Comparison of ENCODE assay signal across 8 cellular contexts in the genomic region with DNA sequence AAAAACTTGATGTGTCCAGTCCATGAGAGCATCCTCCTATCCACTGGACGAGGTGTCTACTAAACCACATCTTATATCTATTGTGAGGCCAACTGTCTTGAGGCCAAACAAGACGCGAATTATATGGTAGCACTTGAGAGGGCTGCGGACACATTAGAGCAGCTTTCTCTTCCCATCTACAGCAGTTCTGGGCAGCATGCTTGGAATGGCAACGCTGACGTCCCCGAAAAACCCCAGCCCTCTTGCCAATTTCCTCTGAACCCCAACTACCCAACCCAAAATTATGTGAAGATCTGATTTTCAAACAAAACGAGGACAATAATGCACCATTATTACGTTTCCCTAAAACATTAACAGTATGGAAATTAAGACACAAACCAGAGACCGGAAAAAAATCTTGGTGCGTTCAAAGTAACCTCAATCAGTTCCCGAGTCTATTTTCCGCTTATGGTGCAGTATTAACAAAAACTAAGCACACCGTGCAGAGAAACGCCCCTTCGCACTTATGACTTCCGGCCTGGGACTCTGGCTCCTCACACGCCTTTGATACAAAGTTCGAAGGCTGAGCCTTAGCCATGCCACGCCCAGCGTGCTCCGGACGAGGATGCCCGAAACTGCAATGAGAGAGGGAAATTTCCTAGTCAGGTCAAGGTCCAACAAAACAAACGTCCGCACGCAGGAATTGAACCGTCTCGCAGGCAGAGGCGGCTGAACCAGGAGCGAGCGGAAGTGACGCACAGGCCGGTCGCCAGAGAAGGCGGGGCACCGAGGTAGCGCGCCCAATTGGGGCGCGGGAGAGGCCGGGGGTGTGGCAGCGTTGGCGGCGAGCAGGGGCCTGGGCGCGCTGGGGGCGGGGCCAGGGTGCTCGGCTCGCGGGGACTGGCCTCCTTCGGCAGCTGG. TPM values are rescaled to one million over a fixed set of nuclear protein-coding genes. Genes with fewer than 3 reads are reported as not detected.
A peak's percentile ranks its signal among the peaks of the same experiment; 100 is the strongest.
DNase-seq lines count a peak whose midpoint lies in the region; ATAC-seq, FAIRE-seq and TF ChIP-seq lines count a peak whose summit lies in the region.

No MANE protein-coding gene starts in this region.

- peak overlapping the region; percentile 73 to 99 (median 91) for H3K4me3 ChIP-seq in upper lobe of left lung

- intact Hi-C loops in left cardiac atrium (cut with DNase I): loop anchor here (5.0 kb wide), 2 partner anchors 84 to 129 kb away; partner anchors contain the start of gene FAM241A (in 1 of the 2)
- intact Hi-C loops in posterior cingulate gyrus (cut with DNase I): loop anchor here (2.0 kb wide), 1 partner anchor 86 kb away; the partner anchor contains the start of gene FAM241A

- H3K4me1 ChIP-seq in upper lobe of left lung: peaks cover 4 to 18% (median 11%) of the 10 kb centered on the region in 4 donors

- H3K27ac ChIP-seq in upper lobe of left lung: peak overlapping the region; percentile 91 to 98 (median 95)

- ATAC-seq in HG02884 (IDR thresholded peaks at IDR 0.05; ENCODE audit: unreplicated experiment): peak; percentile 83
- peak; percentile 98 to 99 for ATAC-seq in left cardiac atrium
- peak; percentile 99 to 100 for ATAC-seq in upper lobe of left lung (ENCODE audit: low FRiP score in 2 of 2)

- no peaks in the 10 kb centered on the region for H3K9me3 ChIP-seq in upper lobe of left lung

- TF ChIP-seq POLR2A in GM12891 (IDR thresholded peaks at IDR 0.05; ENCODE audit: low read depth, low read length): no peak; the same call in 1 of the 2 replicates
- no peak for TF ChIP-seq POLR2A in upper lobe of left lung (IDR thresholded peaks at IDR 0.05)

- no peaks in the 10 kb centered on the region for H3K27me3 ChIP-seq in upper lobe of left lung

- 0 to 1% methylated on average over 38 to 43 of the region's 52 CpGs for WGBS in upper lobe of left lung, 2 donors

- H3K36me3 ChIP-seq in upper lobe of left lung: no peaks in the 10 kb centered on the region

- TF ChIP-seq EP300 in upper lobe of left lung (IDR thresholded peaks at IDR 0.05): peak in 1 of 4 donors; percentile 3

- no peak for TF ChIP-seq CTCF in upper lobe of left lung (IDR thresholded peaks at IDR 0.05)

- peak; percentile 97 for FAIRE-seq in GM12891 (lab: Jason Lieb, UNC)

- DNase-seq in GM12891 (ENCODE audit: insufficient read length, low spot score) (peak; percentile 84), NCI-H146 treated with DMSO at 0.1 percent for 48 hours (lab: John Stamatoyannopoulos, UW; ENCODE audit: unreplicated experiment) (peak; percentile 79), T-helper 1 cell (peak; percentile 93 to 98 (median 93)), amygdala (lab: John Stamatoyannopoulos, UW) (peak; percentile 79 to 99 (median 96)), left cardiac atrium (peak; percentile 98), posterior cingulate gyrus (peak; percentile 96 to 100 (median 98)), upper lobe of left lung (peak; percentile 98 to 100)

TF ChIP-seq in GM12891, 5 proteins besides CTCF, POLR2A, EP300 and RAD21:
- TF ChIP-seq TAF1 (IDR thresholded peaks at IDR 0.05; ENCODE audit: low read depth, low read length) (no peak), SPI1 (IDR thresholded peaks at IDR 0.05; ENCODE audit: low read depth, low read length) (peak; percentile 43; the same call in 1 of the 2 replicates), POLR2AphosphoS5 (IDR thresholded peaks at IDR 0.05; ENCODE audit: low read depth, low read length) (no peak)

RNA-seq across cellular contexts. Expression of gene AP1AR, which starts 0.5 kb away (rescaled TPM):
- polyA plus RNA-seq in GM12891 (2012; ENCODE audit: low read depth, missing spikeins): 7.2 TPM
- total RNA-seq in left cardiac atrium (10 to 100 TPM in 1 of 2 donors, 1 to 10 TPM in 1; 9.6 to 13.6 TPM), upper lobe of left lung (10 to 100 TPM; 21.9 to 25.1 (median 24.1) TPM)

RNA-seq across cellular contexts. Expression of gene TIFA, which starts 54.6 kb away (rescaled TPM):
- 51.3 TPM for polyA plus RNA-seq in GM12891 (2012; ENCODE audit: low read depth, missing spikeins)
- total RNA-seq in left cardiac atrium (10 to 100 TPM; 12.4 to 23.4 TPM), upper lobe of left lung (10 to 100 TPM in 1 of 6 donors, 1 to 10 TPM in 5; 1.3 to 14.5 (median 7.6) TPM)

Comparison
In these comparisons a context has a peak if more than half of its experiments do, and no peak if none do; other contexts are left out.
1. Peak in every context shown above with its lines: DNase-seq, ATAC-seq, H3K4me3 ChIP-seq and H3K27ac ChIP-seq.